ENCODE assay signal across 1 cellular context in the genomic region with DNA sequence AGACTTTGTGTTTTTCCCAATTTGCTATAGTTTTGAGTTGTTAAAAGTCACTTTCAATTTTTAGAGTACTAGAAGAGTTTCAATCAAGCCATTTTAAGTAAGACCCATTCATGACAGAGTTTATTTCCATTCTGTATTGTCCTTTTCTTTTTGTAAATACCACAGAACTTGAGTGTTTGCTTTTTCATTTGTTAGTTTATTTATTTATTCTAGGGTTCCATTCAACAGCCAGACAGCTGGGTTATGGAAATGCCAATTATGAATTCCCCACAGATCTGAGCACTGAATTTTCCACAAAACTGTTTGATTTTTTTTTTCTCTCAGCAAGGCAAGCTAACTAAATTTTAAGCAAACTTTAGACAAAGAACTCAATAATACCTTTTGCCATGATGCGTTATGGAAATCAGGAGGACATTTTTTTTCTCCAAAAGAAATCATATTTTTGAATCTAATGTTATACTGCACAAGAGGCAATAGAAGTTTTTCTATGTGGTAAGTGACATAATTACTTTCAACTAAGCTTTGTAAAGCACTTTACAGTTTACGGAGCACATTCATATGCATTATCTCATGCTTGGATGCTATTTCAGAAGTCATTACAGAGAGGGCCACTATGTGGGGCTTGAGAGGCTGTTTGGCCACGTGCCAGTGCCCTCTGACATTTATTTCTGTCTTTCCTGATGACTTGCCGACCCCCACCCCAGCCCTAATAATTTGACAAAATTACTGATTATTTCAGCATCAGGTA.
TF ChIP-seq lines count a peak whose summit lies in the region.

No MANE protein-coding gene starts in this region.

TF ChIP-seq in HEK293, 187 proteins besides CTCF, POLR2A, EP300 and RAD21 (continued from another document and continues in another):
- TF ChIP-seq PRDM10 (tag by site-specific recombination; IDR thresholded peaks at IDR 0.05) (no peak), ZBTB21 (tag by site-specific recombination; IDR thresholded peaks at IDR 0.05) (no peak), ZNF561 (tag by site-specific recombination; IDR thresholded peaks at IDR 0.05; ENCODE audit: borderline replicate concordance) (no peak), ZNF501 (tag by site-specific recombination; IDR thresholded peaks at IDR 0.05) (no peak), ZNF211 (tag by site-specific recombination; IDR thresholded peaks at IDR 0.05; ENCODE audit: low read depth) (no peak), ZNF707 (tag by site-specific recombination; IDR thresholded peaks at IDR 0.05) (no peak), ATF2 (tag by site-specific recombination; IDR thresholded peaks at IDR 0.05; ENCODE audit: low read depth) (peak; percentile 88), SP3 (tag by site-specific recombination; IDR thresholded peaks at IDR 0.05) (no peak), ZNF133 (tag by site-specific recombination; IDR thresholded peaks at IDR 0.05) (no peak), ZNF514 (tag by site-specific recombination; IDR thresholded peaks at IDR 0.05) (no peak), ZNF596 (tag by site-specific recombination; IDR thresholded peaks at IDR 0.05) (0 out of 2 replicates have a peak, but pooled peaks have one; percentile 9), GLI4 (tag by site-specific recombination; IDR thresholded peaks at IDR 0.05) (no peak), ZFP69B (tag by site-specific recombination; IDR thresholded peaks at IDR 0.05) (0 out of 2 replicates have a peak, but pooled peaks have one; percentile 23), ZNF843 (tag by site-specific recombination; IDR thresholded peaks at IDR 0.05) (no peak; the same call in 1 of the 2 replicates), ZNF549 (tag by site-specific recombination; IDR thresholded peaks at IDR 0.05) (no peak), BCL11B (tag by site-specific recombination; IDR thresholded peaks at IDR 0.05; ENCODE audit: low read depth) (no peak), ZNF18 (tag by site-specific recombination; IDR thresholded peaks at IDR 0.05) (no peak), ZNF423 (tag by site-specific recombination; IDR thresholded peaks at IDR 0.05) (no peak), ZBTB49 (tag by site-specific recombination; IDR thresholded peaks at IDR 0.05; ENCODE audit: low read depth) (no peak), GFI1B (tag by site-specific recombination; IDR thresholded peaks at IDR 0.05) (peak; percentile 18; the same call in 1 of the 2 replicates), ZNF341 (tag by site-specific recombination; IDR thresholded peaks at IDR 0.05; ENCODE audit: low read depth) (0 out of 2 replicates have a peak, but pooled peaks have one; percentile 15), HOXA7 (CRISPR knock-in tag; IDR thresholded peaks at IDR 0.05; ENCODE audit: borderline replicate concordance) (no peak), ZNF664 (tag by site-specific recombination; IDR thresholded peaks at IDR 0.05) (no peak)
- TF ChIP-seq, protein P1, sequence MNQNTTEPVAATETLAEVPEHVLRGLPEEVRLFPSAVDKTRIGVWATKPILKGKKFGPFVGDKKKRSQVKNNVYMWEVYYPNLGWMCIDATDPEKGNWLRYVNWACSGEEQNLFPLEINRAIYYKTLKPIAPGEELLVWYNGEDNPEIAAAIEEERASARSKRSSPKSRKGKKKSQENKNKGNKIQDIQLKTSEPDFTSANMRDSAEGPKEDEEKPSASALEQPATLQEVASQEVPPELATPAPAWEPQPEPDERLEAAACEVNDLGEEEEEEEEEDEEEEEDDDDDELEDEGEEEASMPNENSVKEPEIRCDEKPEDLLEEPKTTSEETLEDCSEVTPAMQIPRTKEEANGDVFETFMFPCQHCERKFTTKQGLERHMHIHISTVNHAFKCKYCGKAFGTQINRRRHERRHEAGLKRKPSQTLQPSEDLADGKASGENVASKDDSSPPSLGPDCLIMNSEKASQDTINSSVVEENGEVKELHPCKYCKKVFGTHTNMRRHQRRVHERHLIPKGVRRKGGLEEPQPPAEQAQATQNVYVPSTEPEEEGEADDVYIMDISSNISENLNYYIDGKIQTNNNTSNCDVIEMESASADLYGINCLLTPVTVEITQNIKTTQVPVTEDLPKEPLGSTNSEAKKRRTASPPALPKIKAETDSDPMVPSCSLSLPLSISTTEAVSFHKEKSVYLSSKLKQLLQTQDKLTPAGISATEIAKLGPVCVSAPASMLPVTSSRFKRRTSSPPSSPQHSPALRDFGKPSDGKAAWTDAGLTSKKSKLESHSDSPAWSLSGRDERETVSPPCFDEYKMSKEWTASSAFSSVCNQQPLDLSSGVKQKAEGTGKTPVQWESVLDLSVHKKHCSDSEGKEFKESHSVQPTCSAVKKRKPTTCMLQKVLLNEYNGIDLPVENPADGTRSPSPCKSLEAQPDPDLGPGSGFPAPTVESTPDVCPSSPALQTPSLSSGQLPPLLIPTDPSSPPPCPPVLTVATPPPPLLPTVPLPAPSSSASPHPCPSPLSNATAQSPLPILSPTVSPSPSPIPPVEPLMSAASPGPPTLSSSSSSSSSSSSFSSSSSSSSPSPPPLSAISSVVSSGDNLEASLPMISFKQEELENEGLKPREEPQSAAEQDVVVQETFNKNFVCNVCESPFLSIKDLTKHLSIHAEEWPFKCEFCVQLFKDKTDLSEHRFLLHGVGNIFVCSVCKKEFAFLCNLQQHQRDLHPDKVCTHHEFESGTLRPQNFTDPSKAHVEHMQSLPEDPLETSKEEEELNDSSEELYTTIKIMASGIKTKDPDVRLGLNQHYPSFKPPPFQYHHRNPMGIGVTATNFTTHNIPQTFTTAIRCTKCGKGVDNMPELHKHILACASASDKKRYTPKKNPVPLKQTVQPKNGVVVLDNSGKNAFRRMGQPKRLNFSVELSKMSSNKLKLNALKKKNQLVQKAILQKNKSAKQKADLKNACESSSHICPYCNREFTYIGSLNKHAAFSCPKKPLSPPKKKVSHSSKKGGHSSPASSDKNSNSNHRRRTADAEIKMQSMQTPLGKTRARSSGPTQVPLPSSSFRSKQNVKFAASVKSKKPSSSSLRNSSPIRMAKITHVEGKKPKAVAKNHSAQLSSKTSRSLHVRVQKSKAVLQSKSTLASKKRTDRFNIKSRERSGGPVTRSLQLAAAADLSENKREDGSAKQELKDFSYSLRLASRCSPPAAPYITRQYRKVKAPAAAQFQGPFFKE (tag by site-specific recombination; IDR thresholded peaks at IDR 0.05; ENCODE audit: borderline replicate concordance): no peak
- TF ChIP-seq, protein P2, sequence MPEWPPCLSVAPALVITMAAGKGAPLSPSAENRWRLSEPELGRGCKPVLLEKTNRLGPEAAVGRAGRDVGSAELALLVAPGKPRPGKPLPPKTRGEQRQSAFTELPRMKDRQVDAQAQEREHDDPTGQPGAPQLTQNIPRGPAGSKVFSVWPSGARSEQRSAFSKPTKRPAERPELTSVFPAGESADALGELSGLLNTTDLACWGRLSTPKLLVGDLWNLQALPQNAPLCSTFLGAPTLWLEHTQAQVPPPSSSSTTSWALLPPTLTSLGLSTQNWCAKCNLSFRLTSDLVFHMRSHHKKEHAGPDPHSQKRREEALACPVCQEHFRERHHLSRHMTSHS (tag by site-specific recombination; IDR thresholded peaks at IDR 0.05): no peak
- TF ChIP-seq, protein P3, sequence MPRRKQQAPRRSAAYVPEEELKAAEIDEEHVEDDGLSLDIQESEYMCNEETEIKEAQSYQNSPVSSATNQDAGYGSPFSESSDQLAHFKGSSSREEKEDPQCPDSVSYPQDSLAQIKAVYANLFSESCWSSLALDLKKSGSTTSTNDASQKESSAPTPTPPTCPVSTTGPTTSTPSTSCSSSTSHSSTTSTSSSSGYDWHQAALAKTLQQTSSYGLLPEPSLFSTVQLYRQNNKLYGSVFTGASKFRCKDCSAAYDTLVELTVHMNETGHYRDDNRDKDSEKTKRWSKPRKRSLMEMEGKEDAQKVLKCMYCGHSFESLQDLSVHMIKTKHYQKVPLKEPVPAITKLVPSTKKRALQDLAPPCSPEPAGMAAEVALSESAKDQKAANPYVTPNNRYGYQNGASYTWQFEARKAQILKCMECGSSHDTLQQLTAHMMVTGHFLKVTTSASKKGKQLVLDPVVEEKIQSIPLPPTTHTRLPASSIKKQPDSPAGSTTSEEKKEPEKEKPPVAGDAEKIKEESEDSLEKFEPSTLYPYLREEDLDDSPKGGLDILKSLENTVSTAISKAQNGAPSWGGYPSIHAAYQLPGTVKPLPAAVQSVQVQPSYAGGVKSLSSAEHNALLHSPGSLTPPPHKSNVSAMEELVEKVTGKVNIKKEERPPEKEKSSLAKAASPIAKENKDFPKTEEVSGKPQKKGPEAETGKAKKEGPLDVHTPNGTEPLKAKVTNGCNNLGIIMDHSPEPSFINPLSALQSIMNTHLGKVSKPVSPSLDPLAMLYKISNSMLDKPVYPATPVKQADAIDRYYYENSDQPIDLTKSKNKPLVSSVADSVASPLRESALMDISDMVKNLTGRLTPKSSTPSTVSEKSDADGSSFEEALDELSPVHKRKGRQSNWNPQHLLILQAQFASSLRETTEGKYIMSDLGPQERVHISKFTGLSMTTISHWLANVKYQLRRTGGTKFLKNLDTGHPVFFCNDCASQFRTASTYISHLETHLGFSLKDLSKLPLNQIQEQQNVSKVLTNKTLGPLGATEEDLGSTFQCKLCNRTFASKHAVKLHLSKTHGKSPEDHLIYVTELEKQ (tag by site-specific recombination; IDR thresholded peaks at IDR 0.05; ENCODE audit: borderline replicate concordance): peak; percentile 29; the same call in 1 of the 2 replicates
- TF ChIP-seq, protein P4, sequence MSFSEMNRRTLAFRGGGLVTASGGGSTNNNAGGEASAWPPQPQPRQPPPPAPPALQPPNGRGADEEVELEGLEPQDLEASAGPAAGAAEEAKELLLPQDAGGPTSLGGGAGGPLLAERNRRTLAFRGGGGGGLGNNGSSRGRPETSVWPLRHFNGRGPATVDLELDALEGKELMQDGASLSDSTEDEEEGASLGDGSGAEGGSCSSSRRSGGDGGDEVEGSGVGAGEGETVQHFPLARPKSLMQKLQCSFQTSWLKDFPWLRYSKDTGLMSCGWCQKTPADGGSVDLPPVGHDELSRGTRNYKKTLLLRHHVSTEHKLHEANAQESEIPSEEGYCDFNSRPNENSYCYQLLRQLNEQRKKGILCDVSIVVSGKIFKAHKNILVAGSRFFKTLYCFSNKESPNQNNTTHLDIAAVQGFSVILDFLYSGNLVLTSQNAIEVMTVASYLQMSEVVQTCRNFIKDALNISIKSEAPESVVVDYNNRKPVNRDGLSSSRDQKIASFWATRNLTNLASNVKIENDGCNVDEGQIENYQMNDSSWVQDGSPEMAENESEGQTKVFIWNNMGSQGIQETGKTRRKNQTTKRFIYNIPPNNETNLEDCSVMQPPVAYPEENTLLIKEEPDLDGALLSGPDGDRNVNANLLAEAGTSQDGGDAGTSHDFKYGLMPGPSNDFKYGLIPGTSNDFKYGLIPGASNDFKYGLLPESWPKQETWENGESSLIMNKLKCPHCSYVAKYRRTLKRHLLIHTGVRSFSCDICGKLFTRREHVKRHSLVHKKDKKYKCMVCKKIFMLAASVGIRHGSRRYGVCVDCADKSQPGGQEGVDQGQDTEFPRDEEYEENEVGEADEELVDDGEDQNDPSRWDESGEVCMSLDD (tag by site-specific recombination; IDR thresholded peaks at IDR 0.05): no peak
